Comparison of ENCODE assay signal across 8 cellular contexts in the genomic region with DNA sequence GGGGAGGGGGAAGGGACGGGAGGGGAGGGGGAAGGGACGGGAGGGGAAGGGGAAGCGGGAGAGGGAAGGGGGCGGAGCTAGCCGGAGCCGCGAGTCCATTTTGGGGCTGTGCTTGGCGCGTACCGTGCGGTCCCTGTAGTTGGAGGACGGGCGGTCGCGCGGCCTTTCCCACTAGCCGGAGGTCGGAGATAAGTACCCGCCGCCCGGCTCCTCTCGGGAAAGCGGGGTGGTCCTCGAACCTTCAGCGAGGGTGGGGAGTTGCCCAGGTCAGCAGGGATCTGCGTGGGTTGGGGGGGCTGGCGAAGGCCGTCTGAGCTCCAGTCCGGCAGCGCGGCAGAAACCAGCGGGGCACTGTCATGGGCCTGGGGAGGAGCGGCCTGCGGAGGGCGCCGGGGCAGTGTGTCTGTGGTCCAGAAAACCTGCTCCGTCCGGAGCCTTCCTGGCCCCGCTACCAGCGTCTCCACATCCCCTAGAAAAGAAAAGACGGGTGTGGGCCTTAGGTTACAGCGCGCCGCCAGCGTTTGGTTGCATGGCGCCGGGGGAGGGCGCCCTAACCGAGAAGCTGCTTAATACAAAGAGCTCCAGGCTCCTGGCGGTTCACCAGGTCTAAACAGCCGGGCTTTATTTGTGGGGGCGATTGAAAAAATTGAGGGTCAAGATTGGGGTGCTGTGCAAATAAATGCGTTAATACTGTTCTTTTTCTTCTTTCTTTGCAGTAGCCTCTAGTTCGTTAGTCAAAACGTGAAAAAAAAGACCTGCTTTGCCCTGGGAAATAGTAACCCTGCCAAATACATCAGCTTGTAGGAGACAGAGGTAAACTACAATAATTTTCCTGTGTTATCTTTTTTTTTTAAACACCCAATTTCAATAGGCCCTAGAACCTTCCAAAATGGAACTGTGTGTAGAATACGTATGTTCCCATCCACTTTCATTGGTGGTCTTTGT. TPM values are rescaled to one million over a fixed set of nuclear protein-coding genes. Genes with fewer than 3 reads are reported as not detected.
DNase-seq lines count a peak whose midpoint lies in the region; ATAC-seq and TF ChIP-seq lines count a peak whose summit lies in the region.

A gene with protein sequence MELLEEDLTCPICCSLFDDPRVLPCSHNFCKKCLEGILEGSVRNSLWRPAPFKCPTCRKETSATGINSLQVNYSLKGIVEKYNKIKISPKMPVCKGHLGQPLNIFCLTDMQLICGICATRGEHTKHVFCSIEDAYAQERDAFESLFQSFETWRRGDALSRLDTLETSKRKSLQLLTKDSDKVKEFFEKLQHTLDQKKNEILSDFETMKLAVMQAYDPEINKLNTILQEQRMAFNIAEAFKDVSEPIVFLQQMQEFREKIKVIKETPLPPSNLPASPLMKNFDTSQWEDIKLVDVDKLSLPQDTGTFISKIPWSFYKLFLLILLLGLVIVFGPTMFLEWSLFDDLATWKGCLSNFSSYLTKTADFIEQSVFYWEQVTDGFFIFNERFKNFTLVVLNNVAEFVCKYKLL (plus strand): TSS at position 92 of the 945 bp plus-strand sequence. CDS start 14,899 bp downstream, outside the sequence.

- H3K36me3 ChIP-seq in SU-DHL-6 (ENCODE audit: low read length) (peaks cover 23% of the 10 kb centered on the region; the same call in 1 of the 2 replicates), parathyroid adenoma (ENCODE audit: control insufficient read depth, insufficient read depth, low read length) (peaks cover 3% of the 10 kb centered on the region), tibial nerve (peaks cover 0 to 6% (median 0%) of the 10 kb centered on the region in 3 donors)

- TF ChIP-seq POLR2A in tibial nerve (IDR thresholded peaks at IDR 0.05), result peak; percentile 31 to 82

- H3K27me3 Mint-ChIP-seq in HFFc6 (ENCODE audit: insufficient read depth), result no peaks in the 10 kb centered on the region; the same call in 1 of the 2 replicates

- peaks cover 40% of the 10 kb centered on the region for H3K4me1 Mint-ChIP-seq in HFFc6 (ENCODE audit: low read depth)

- H3F3A ChIP-seq in SU-DHL-6 (ENCODE audit: insufficient read depth), result peaks cover 26% of the 10 kb centered on the region

- H3K36me3 Mint-ChIP-seq in HFFc6 (ENCODE audit: low read depth), result peaks cover 21% of the 10 kb centered on the region

- H3K9ac ChIP-seq in SU-DHL-6 (ENCODE audit: low read length) (peak within 1 kb of the TSS; percentile 100), parathyroid adenoma (peak within 1 kb of the TSS; percentile 69)

- ATAC-seq in Right ventricle myocardium inferior, result peak; percentile 91

- TF ChIP-seq CTCF in GM10266 (IDR thresholded peaks at IDR 0.05; ENCODE audit: control insufficient read depth, insufficient read depth, low read depth, missing control alignments), result peak; percentile 72
- TF ChIP-seq CTCF in HFFc6 (IDR thresholded peaks at IDR 0.05), result peak; percentile 87
- peak; percentile 98 for TF ChIP-seq CTCF in SU-DHL-6 (IDR thresholded peaks at IDR 0.05; ENCODE audit: insufficient read depth, low read length, poor library complexity, severe bottlenecking)
- TF ChIP-seq CTCF in parathyroid adenoma (IDR thresholded peaks at IDR 0.05), result peak; percentile 71
- peak; percentile 74 to 89 (median 87) for TF ChIP-seq CTCF in tibial nerve (IDR thresholded peaks at IDR 0.05)

- H3K79me2 ChIP-seq in SU-DHL-6 (ENCODE audit: insufficient read depth, low read length) (peaks cover 48% of the 10 kb centered on the region), parathyroid adenoma (peaks cover 3% of the 10 kb centered on the region)

- H3K27me3 ChIP-seq in SU-DHL-6 (ENCODE audit: low read length) (no peaks in the 10 kb centered on the region), parathyroid adenoma (ENCODE audit: control insufficient read depth, insufficient read depth, low read length) (no peaks in the 10 kb centered on the region), tibial nerve (no peaks in the 10 kb centered on the region)

- H3K4me1 ChIP-seq in parathyroid adenoma, result peaks cover 8% of the 10 kb centered on the region
- peaks cover 3 to 53% (median 24%) of the 10 kb centered on the region in 4 donors for H3K4me1 ChIP-seq in tibial nerve

- TF ChIP-seq EP300 in tibial nerve (IDR thresholded peaks at IDR 0.05), result peak; percentile 10 to 93

- H3K9me3 ChIP-seq in SU-DHL-6 (ENCODE audit: insufficient read depth, low read length) (no peaks in the 10 kb centered on the region), parathyroid adenoma (ENCODE audit: control insufficient read depth, low read length) (no peaks in the 10 kb centered on the region), tibial nerve (no peaks in the 10 kb centered on the region)

- H3K9me2 ChIP-seq in SU-DHL-6 (replicated peaks; ENCODE audit: insufficient read depth, low read length), result no peaks in the 10 kb centered on the region

- peak within 1 kb of the TSS; percentile 98 for H3K4me2 ChIP-seq in SU-DHL-6 (ENCODE audit: low read depth, low read length, poor library complexity, severe bottlenecking)
- H3K4me2 ChIP-seq in parathyroid adenoma (ENCODE audit: low read length), result peak within 1 kb of the TSS; percentile 90

- WGBS in tibial nerve, 2 donors, result 1% methylated on average over 45 to 52 of the region's 56 CpGs

- peak within 1 kb of the TSS; percentile 87 for H3K4me3 ChIP-seq in SU-DHL-6 (ENCODE audit: insufficient read depth, low read length, poor library complexity, severe bottlenecking)
- H3K4me3 ChIP-seq in parathyroid adenoma (ENCODE audit: low read depth, low read length), result peak within 1 kb of the TSS; percentile 94
- H3K4me3 ChIP-seq in tibial nerve, result peak within 1 kb of the TSS; percentile 86 to 100 (median 92)

- intact Hi-C loops in Right ventricle myocardium inferior (cut with DNase I), result loop anchor here (1.0 to 5.0 kb wide), 4 partner anchors 61 to 535 kb away; a partner anchor contains a TSS

- no peaks in the 10 kb centered on the region for H4K20me1 ChIP-seq in SU-DHL-6 (ENCODE audit: low read depth, low read length)

- no peaks in the 10 kb centered on the region for H3K9me3 Mint-ChIP-seq in HFFc6

- H2AFZ ChIP-seq in SU-DHL-6 (ENCODE audit: low read depth, low read length, severe bottlenecking) (peak within 1 kb of the TSS; percentile 97), parathyroid adenoma (peak within 1 kb of the TSS; percentile 88)

- H3K4me3 Mint-ChIP-seq in HFFc6, result peak within 1 kb of the TSS; percentile 89

- H3K27ac Mint-ChIP-seq in HFFc6, result peak within 1 kb of the TSS; percentile 93

- DNase-seq in GM10266 (ENCODE audit: extremely low spot score), result peak; percentile 77
- peak; percentile 82 for DNase-seq in HFFc6
- DNase-seq in NAMALWA (ENCODE audit: low spot score), result peak; percentile 94
- DNase-seq in activated naive CD8-positive, alpha-beta T cell treated with anti-CD3 and anti-CD28 coated beads, Interleukin-2, amount 50 U/mL, for 16 hours (ENCODE audit: low read depth, low spot score), result peak; percentile 62
- DNase-seq in Right ventricle myocardium inferior (ENCODE audit: missing footprints), result peak; percentile 94
- DNase-seq in tibial nerve (ENCODE audit: low spot score in 2 of 2), result peak; percentile 91 to 92

- H3K27ac ChIP-seq in SU-DHL-6 (ENCODE audit: low read depth, low read length), result peak within 1 kb of the TSS; percentile 96
- H3K27ac ChIP-seq in parathyroid adenoma, result peak within 1 kb of the TSS; percentile 94
- H3K27ac ChIP-seq in tibial nerve, result peak within 1 kb of the TSS; percentile 97 to 100 (median 98)

RNA-seq across cellular contexts. Expression of the gene that starts here (rescaled TPM):
- total RNA-seq in HFFc6 (2021; fragmentation: NEBNext Ultra II Directional; extraction: Animal tissue kit (Norgen Biotek cat#: 25700)), result 10 to 100 TPM; 15.2 to 20.3 (median 18.7) TPM
- total RNA-seq in Right ventricle myocardium inferior (24.2 TPM), tibial nerve (10 to 100 TPM; 18.0 to 25.8 (median 23.2) TPM)

Comparison
In these comparisons a context has a peak if more than half of its experiments do, and no peak if none do; other contexts are left out.
1. Peak in every context shown above with its lines: DNase-seq, ATAC-seq, H3K4me3 ChIP-seq and H3K27ac ChIP-seq.